Comparison of ENCODE assay signal across 10 cellular contexts in the genomic region with DNA sequence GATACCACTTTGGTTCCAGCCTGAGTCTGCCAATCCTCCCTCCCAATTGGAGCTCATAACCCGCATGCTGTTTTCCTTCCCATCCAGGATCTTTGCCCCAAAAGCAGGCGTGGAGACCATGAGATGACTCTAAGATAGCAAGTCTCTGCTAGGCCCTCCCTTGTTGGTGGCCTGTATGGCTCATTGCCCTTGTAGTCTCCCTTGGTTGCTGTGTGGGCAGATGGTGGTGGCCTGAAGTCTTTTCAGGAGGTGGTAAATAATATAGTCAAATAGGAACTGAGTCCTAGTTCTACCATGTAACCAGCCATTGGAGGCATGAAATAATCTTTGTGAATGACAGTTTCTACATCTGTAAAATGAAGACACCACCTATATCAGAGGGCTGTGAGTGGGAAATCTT. TPM values are rescaled to one million over a fixed set of nuclear protein-coding genes. Genes with fewer than 3 reads are reported as not detected.
A peak's percentile ranks its signal among the peaks of the same experiment; 100 is the strongest.
DNase-seq lines count a peak whose midpoint lies in the region; ATAC-seq and TF ChIP-seq lines count a peak whose summit lies in the region.
"Had no signal": no experiment of that assay in that cellular context is flagged by ENCODE, and none has a peak within 500 bp of the region (broad histone marks: within the 10 kb centered on the region; RNA-seq: fewer than 3 reads in every experiment).

No MANE protein-coding gene starts in this region.

- H3K9me3 Mint-ChIP-seq in central memory CD8-positive, alpha-beta T cell, result no peaks in the 10 kb centered on the region
- H3K9me3 Mint-ChIP-seq in nephron progenitor cell, result peaks cover 58% of the 10 kb centered on the region

- H3K4me1 Mint-ChIP-seq in central memory CD8-positive, alpha-beta T cell, result peaks cover 25% of the 10 kb centered on the region
- peaks cover 25% of the 10 kb centered on the region for H3K4me1 Mint-ChIP-seq in nephron progenitor cell

- H3K36me3 ChIP-seq in uterus, result no peaks in the 10 kb centered on the region

- no peaks in the 10 kb centered on the region for H3K4me1 ChIP-seq in uterus

- H3K27me3 Mint-ChIP-seq in central memory CD8-positive, alpha-beta T cell, result no peaks in the 10 kb centered on the region
- H3K27me3 Mint-ChIP-seq in nephron progenitor cell (ENCODE audit: low read depth, poor library complexity), result peaks cover 8% of the 10 kb centered on the region

- no peak for TF ChIP-seq POLR2A in uterus (IDR thresholded peaks at IDR 0.05)

- H3K36me3 Mint-ChIP-seq in central memory CD8-positive, alpha-beta T cell (ENCODE audit: insufficient read depth), result peaks cover 6% of the 10 kb centered on the region
- H3K36me3 Mint-ChIP-seq in nephron progenitor cell (ENCODE audit: low read depth), result peaks cover 18% of the 10 kb centered on the region

- H3K27ac Mint-ChIP-seq in central memory CD8-positive, alpha-beta T cell (ENCODE audit: low read depth), result no peak overlapping the region
- H3K27ac Mint-ChIP-seq in nephron progenitor cell, result no peak overlapping the region

- peak overlapping the region; percentile 64; the same call in 1 of the 2 replicates for H3K4me3 ChIP-seq in Jurkat, Clone E6-1 (ENCODE audit: low read length)
- H3K4me3 ChIP-seq in uterus, result no peak overlapping the region

- H3K4me3 Mint-ChIP-seq in central memory CD8-positive, alpha-beta T cell, result peak overlapping the region; percentile 77
- peak overlapping the region; percentile 80 for H3K4me3 Mint-ChIP-seq in nephron progenitor cell

- no peaks in the 10 kb centered on the region for H3K27me3 ChIP-seq in uterus

- ATAC-seq in central memory CD8-positive, alpha-beta T cell (replicated peaks; ENCODE audit: extremely low read depth, poor library complexity, severe bottlenecking), result no peak

- no peak for DNase-seq in Jurkat, Clone E6-1 (ENCODE audit: low read depth, low spot score)
- no peak for DNase-seq in central memory CD8-positive, alpha-beta T cell (ENCODE audit: low spot score in 2 of 2)
- DNase-seq in nephron progenitor cell (no peak), uterus (no peak), hepatic stellate cell (ENCODE audit: low spot score) (no peak), NCI-H128 (lab: John Stamatoyannopoulos, UW; ENCODE audit: unreplicated experiment) (no peak), dedifferentiated amniotic fluid mesenchymal stem cell (ENCODE audit: extremely low spot score) (no peak)
- DNase-seq: HCEC 1CT, NCI-H2107 had no signal

- no peak for TF ChIP-seq CTCF in C4-2B (conservative IDR thresholded peaks at IDR 0.05)
- TF ChIP-seq CTCF in nephron progenitor cell (IDR thresholded peaks at IDR 0.05), result no peak
- no peak for TF ChIP-seq CTCF in uterus (IDR thresholded peaks at IDR 0.05)

- H3K27ac ChIP-seq in C4-2B (peak overlapping the region; percentile 88; the same call in 1 of the 2 replicates), uterus (no peak overlapping the region)

- no peaks in the 10 kb centered on the region for H3K9me3 ChIP-seq in uterus

- intact Hi-C loops in uterus (cut with DNase I; ENCODE audit: low total_unique reads), result no loop called here

RNA-seq across cellular contexts. Expression of a gene that starts 1.2 kb away (rescaled TPM):
- 58.8 TPM for polyA plus RNA-seq in Jurkat, Clone E6-1 (2012; ENCODE audit: insufficient read depth, insufficient read length)
- 10 to 100 TPM in 3 of 4 donors, 1 to 10 TPM in 1; 5.1 to 71.3 (median 42.1) TPM for total RNA-seq in uterus

RNA-seq across cellular contexts. Expression of a gene that starts 7.2 kb away (rescaled TPM):
- 164 TPM for polyA plus RNA-seq in Jurkat, Clone E6-1 (2012; ENCODE audit: insufficient read depth, insufficient read length)
- total RNA-seq in uterus, result 100 to 1,000 TPM in 3 of 4 donors, 10 to 100 TPM in 1; 100.0 to 175 (median 135) TPM

RNA-seq across cellular contexts. Expression of a gene that starts 14.2 kb away (rescaled TPM):
- 62.4 TPM for polyA plus RNA-seq in Jurkat, Clone E6-1 (2012; ENCODE audit: insufficient read depth, insufficient read length)
- 10 to 100 TPM; 16.4 to 48.8 (median 28.3) TPM for total RNA-seq in uterus

RNA-seq across cellular contexts. Expression of a gene that starts 18.4 kb away (rescaled TPM):
- polyA plus RNA-seq in Jurkat, Clone E6-1 (2012; ENCODE audit: insufficient read depth, insufficient read length), result 70.4 TPM
- 10 to 100 TPM; 15.3 to 62.3 (median 20.5) TPM for total RNA-seq in uterus

RNA-seq across cellular contexts. Expression of a gene that starts 20.7 kb away (rescaled TPM):
- 3.9 TPM for polyA plus RNA-seq in Jurkat, Clone E6-1 (2012; ENCODE audit: insufficient read depth, insufficient read length)
- 10 to 100 TPM; 10.2 to 31.8 (median 21.2) TPM for total RNA-seq in uterus
